1 cellular context compared by ENCODE assay signal in genomic region chr10:86942441-86943315, GRCh38.
A peak's percentile ranks its signal among the peaks of the same experiment; 100 is the strongest.
TF ChIP-seq lines count a peak whose summit lies in the region.

No MANE protein-coding gene starts in this region.

TF ChIP-seq in HepG2, 621 proteins besides CTCF, POLR2A, EP300 and RAD21:
- TF ChIP-seq SRY (CRISPR knock-in tag; IDR thresholded peaks at IDR 0.05) = no peak
- TF ChIP-seq, protein P1, sequence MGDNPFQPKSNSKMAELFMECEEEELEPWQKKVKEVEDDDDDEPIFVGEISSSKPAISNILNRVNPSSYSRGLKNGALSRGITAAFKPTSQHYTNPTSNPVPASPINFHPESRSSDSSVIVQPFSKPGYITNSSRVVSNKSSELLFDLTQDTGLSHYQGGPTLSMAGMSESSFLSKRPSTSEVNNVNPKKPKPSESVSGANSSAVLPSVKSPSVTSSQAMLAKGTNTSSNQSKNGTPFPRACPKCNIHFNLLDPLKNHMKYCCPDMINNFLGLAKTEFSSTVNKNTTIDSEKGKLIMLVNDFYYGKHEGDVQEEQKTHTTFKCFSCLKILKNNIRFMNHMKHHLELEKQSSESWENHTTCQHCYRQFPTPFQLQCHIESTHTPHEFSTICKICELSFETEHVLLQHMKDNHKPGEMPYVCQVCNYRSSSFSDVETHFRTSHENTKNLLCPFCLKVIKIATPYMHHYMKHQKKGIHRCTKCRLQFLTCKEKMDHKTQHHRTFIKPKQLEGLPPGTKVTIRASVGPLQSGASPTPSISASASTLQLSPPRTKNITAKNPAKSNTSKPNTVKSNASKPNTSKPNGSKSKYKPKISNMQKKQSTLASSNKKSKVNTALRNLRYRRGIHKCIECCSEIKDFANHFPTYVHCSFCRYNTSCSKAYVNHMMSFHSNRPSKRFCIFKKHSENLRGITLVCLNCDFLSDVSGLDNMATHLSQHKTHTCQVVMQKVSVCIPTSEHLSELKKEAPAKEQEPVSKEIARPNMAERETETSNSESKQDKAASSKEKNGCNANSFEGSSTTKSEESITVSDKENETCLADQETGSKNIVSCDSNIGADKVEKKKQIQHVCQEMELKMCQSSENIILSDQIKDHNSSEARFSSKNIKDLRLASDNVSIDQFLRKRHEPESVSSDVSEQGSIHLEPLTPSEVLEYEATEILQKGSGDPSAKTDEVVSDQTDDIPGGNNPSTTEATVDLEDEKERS (CRISPR knock-in tag; IDR thresholded peaks at IDR 0.05) = no peak
- TF ChIP-seq, protein P2, sequence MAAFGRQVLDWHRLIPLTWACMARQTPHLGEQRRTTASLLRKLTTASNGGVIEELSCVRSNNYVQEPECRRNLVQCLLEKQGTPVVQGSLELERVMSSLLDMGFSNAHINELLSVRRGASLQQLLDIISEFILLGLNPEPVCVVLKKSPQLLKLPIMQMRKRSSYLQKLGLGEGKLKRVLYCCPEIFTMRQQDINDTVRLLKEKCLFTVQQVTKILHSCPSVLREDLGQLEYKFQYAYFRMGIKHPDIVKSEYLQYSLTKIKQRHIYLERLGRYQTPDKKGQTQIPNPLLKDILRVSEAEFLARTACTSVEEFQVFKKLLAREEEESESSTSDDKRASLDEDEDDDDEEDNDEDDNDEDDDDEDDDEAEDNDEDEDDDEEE (CRISPR knock-in tag; IDR thresholded peaks at IDR 0.05) = no peak
- peak; percentile 33 for TF ChIP-seq AGO2 (optimal IDR thresholded peaks at IDR 0.05; ENCODE audit: low read depth, low read length)
- TF ChIP-seq ZFP62 (CRISPR knock-in tag; IDR thresholded peaks at IDR 0.05) = no peak
